11 cellular contexts compared by ENCODE assay signal in genomic region chr15:75036269-75036668, GRCh38. TPM values are rescaled to one million over a fixed set of nuclear protein-coding genes. Genes with fewer than 3 reads are reported as not detected.
A peak's percentile ranks its signal among the peaks of the same experiment; 100 is the strongest.
DNase-seq lines count a peak whose midpoint lies in the region; ATAC-seq and TF ChIP-seq lines count a peak whose summit lies in the region.
"Had no signal": no experiment of that assay in that cellular context is flagged by ENCODE, and none has a peak within 500 bp of the region (broad histone marks: within the 10 kb centered on the region; RNA-seq: fewer than 3 reads in every experiment).

No MANE protein-coding gene starts in this region.

- H3K9me3 ChIP-seq in NT2/D1 (ENCODE audit: insufficient read depth, low read length) (no peaks in the 10 kb centered on the region), T-helper 17 cell (ENCODE audit: control insufficient read depth, low read length, poor library complexity, severe bottlenecking) (no peaks in the 10 kb centered on the region)

- no peaks in the 10 kb centered on the region for H3F3A ChIP-seq in GM23338 (replicated peaks; ENCODE audit: low read depth)

- H3K36me3 Mint-ChIP-seq in GM23338 (ENCODE audit: low read depth) (peaks cover 11% of the 10 kb centered on the region), T-helper 17 cell (ENCODE audit: low read depth) (peaks cover 6% of the 10 kb centered on the region)

- no peak overlapping the region for H3K27ac ChIP-seq in GM23338 (ENCODE audit: low read depth)

- H3K4me3 Mint-ChIP-seq in GM23338 (no peak overlapping the region; the same call in 2 of the 3 replicates), T-helper 17 cell (no peak overlapping the region)
- H3K4me3 Mint-ChIP-seq: stimulated activated naive CD8-positive, alpha-beta T cell treated with anti-CD3 and anti-CD28 coated beads, Interleukin-15, Interleukin-2, amounts not matched to agents 100 ng/mL and 50 ng/mL, for 24 hours had no signal

- ATAC-seq in GM23338 (peak; percentile 98), T-helper 17 cell (no peak)

- H3K4me1 ChIP-seq in GM23338 (ENCODE audit: insufficient read depth) (peaks cover 20% of the 10 kb centered on the region), NT2/D1 (ENCODE audit: insufficient read depth, insufficient read length) (peaks cover 5% of the 10 kb centered on the region)

- H4K20me1 ChIP-seq in GM23338 (replicated peaks; ENCODE audit: insufficient read depth), result peaks cover 3% of the 10 kb centered on the region; the same call in 1 of the 2 replicates

- H3K27ac Mint-ChIP-seq in GM23338, result no peak overlapping the region
- H3K27ac Mint-ChIP-seq in T-helper 17 cell, result no peak overlapping the region
- H3K27ac Mint-ChIP-seq: stimulated activated naive CD8-positive, alpha-beta T cell treated with anti-CD3 and anti-CD28 coated beads, Interleukin-15, Interleukin-2, amounts not matched to agents 100 ng/mL and 50 ng/mL, for 24 hours had no signal

- DNase-seq in GM23338 (ENCODE audit: low spot score) (peak; percentile 91), NT2/D1 (ENCODE audit: low read depth, low spot score) (peak; percentile 33), epithelial cell of esophagus (ENCODE audit: low read depth) (peak; percentile 88), renal cortical epithelial cell (ENCODE audit: low read depth) (peak; percentile 42), AG08396 (ENCODE audit: low spot score) (no peak), T-helper 17 cell (no peak)
- DNase-seq in stimulated activated CD4-positive, alpha-beta T cell treated with anti-CD3 and anti-CD28 coated beads, Interleukin-4, amount 100 ng/mL, for 1 hour, result no peak
- DNase-seq: activated CD4-positive, alpha-beta T cell treated with anti-CD3 and anti-CD28 coated beads for 4 hours; anterior cingulate cortex had no signal

- H3K9me3 Mint-ChIP-seq in GM23338, result no peaks in the 10 kb centered on the region; the same call in 2 of the 3 replicates
- H3K9me3 Mint-ChIP-seq: stimulated activated naive CD8-positive, alpha-beta T cell treated with anti-CD3 and anti-CD28 coated beads, Interleukin-15, Interleukin-2, amounts not matched to agents 100 ng/mL and 50 ng/mL, for 24 hours had no signal

- H3K4me1 Mint-ChIP-seq in GM23338, result peaks cover 41% of the 10 kb centered on the region
- H3K4me1 Mint-ChIP-seq in T-helper 17 cell, result peaks cover 28% of the 10 kb centered on the region

- TF ChIP-seq CTCF in GM23338 (conservative IDR thresholded peaks at IDR 0.05; ENCODE audit: low read depth in 2 of 2), result no peak
- TF ChIP-seq CTCF in epithelial cell of esophagus (IDR thresholded peaks at IDR 0.05; ENCODE audit: insufficient read depth, low read depth, low read length, missing control alignments), result no peak

- H2AFZ ChIP-seq in GM23338, result no peak overlapping the region

- no peak overlapping the region for H3K9ac ChIP-seq in NT2/D1 (ENCODE audit: insufficient read length, low read depth)

- H3K36me3 ChIP-seq in GM23338 (ENCODE audit: insufficient read depth) (no peaks in the 10 kb centered on the region), NT2/D1 (ENCODE audit: insufficient read depth, insufficient read length, low read length) (peaks cover 36% of the 10 kb centered on the region)

- H3K4me2 ChIP-seq in GM23338, result no peak overlapping the region

- no peaks in the 10 kb centered on the region for H3K9me2 ChIP-seq in GM23338 (ENCODE audit: insufficient read depth)

- no peaks in the 10 kb centered on the region for H3K27me3 ChIP-seq in GM23338 (ENCODE audit: insufficient read depth)
- H3K27me3 ChIP-seq in NT2/D1 (ENCODE audit: insufficient read depth, insufficient read length), result no peaks in the 10 kb centered on the region

- H3K79me2 ChIP-seq in GM23338 (replicated peaks; ENCODE audit: insufficient read depth), result peaks cover 14% of the 10 kb centered on the region; the same call in 1 of the 2 replicates

- H3K27me3 Mint-ChIP-seq in GM23338 (ENCODE audit: insufficient read depth, low read depth, poor library complexity) (peaks cover 2% of the 10 kb centered on the region), T-helper 17 cell (no peaks in the 10 kb centered on the region)
- H3K27me3 Mint-ChIP-seq: stimulated activated naive CD8-positive, alpha-beta T cell treated with anti-CD3 and anti-CD28 coated beads, Interleukin-15, Interleukin-2, amounts not matched to agents 100 ng/mL and 50 ng/mL, for 24 hours had no signal

- H3K4me3 ChIP-seq in GM23338 (no peak overlapping the region), NT2/D1 (ENCODE audit: insufficient read length, low read depth) (no peak overlapping the region), epithelial cell of esophagus (ENCODE audit: low read length) (no peak overlapping the region)
- H3K4me3 ChIP-seq: skin epidermis had no signal

TF ChIP-seq in GM23338, 12 proteins besides CTCF, POLR2A, EP300 and RAD21:
- TF ChIP-seq ZNF462 (CRISPR knock-in tag; IDR thresholded peaks at IDR 0.05) (peak; percentile 39; the same call in 1 of the 2 replicates), JUNB (IDR thresholded peaks at IDR 0.05; ENCODE audit: unreplicated experiment) (no peak)

RNA-seq across cellular contexts. Expression of gene PPCDC, which starts 12.9 kb away (rescaled TPM):
- 40.2 and 42.8 TPM in 2 replicates for total RNA-seq in GM23338 (2014; rRNA removed; shearing (Covaris generic))
- polyA plus RNA-seq in GM23338 (2016; fragmentation: Nextera tagmentation; extraction: Ambion mirVana), result 17.8 and 22.1 TPM in 2 replicates
- 8.7 TPM in 2 replicates for total RNA-seq in renal cortical epithelial cell
- total RNA-seq in T-helper 17 cell, result 1 to 10 TPM; 8.9 to 9.5 TPM

RNA-seq across cellular contexts. Expression of gene SCAMP5, which starts 40.9 kb away (rescaled TPM):
- total RNA-seq in GM23338 (2014; rRNA removed; shearing (Covaris generic)), result 31.0 and 43.3 TPM in 2 replicates
- polyA plus RNA-seq in GM23338 (2016; fragmentation: Nextera tagmentation; extraction: Ambion mirVana), result 12.8 and 12.9 TPM in 2 replicates
- total RNA-seq in renal cortical epithelial cell (0.69 and 10.6 TPM in 2 replicates), T-helper 17 cell (1 to 10 TPM; 3.9 to 4.3 TPM)

Comparison
In these comparisons a context has a peak if more than half of its experiments do, and no peak if none do; other contexts are left out.
1. DNase-seq: peak in GM23338 (single experiment), NT2/D1 (single experiment), epithelial cell of esophagus (single experiment) and renal cortical epithelial cell (single experiment); none in AG08396 (single experiment), stimulated activated CD4-positive, alpha-beta T cell treated with anti-CD3 and anti-CD28 coated beads, Interleukin-4, amount 100 ng/mL, for 1 hour (single experiment) and T-helper 17 cell (0 of 3).